2 cellular contexts compared by ENCODE assay signal in genomic region chr22:50141891-50142363, GRCh38.
TF ChIP-seq lines count a peak whose summit lies in the region.

No MANE protein-coding gene starts in this region.

TF ChIP-seq in SK-N-SH, 30 proteins besides CTCF, POLR2A, EP300 and RAD21:
- no peak for TF ChIP-seq NRF1 (IDR thresholded peaks at IDR 0.05; ENCODE audit: low read depth, low read length)
- no peak for TF ChIP-seq CHD2 (IDR thresholded peaks at IDR 0.05; ENCODE audit: low read length, partially characterized antibody)
- no peak for TF ChIP-seq TCF12 (IDR thresholded peaks at IDR 0.05)
- TF ChIP-seq MAX (IDR thresholded peaks at IDR 0.05; ENCODE audit: low read depth) = no peak
- TF ChIP-seq YY1 (IDR thresholded peaks at IDR 0.05; ENCODE audit: low read depth) = no peak
- TF ChIP-seq PBX3 (IDR thresholded peaks at IDR 0.05) = no peak
- TF ChIP-seq GATA2 (CRISPR knock-in tag; IDR thresholded peaks at IDR 0.05) = no peak
- TF ChIP-seq RFX5 (IDR thresholded peaks at IDR 0.05; ENCODE audit: low read length) = no peak
- TF ChIP-seq POLR2AphosphoS5 (IDR thresholded peaks at IDR 0.05; ENCODE audit: low read depth, low read length) = no peak
- no peak for TF ChIP-seq FOSL2 (IDR thresholded peaks at IDR 0.05; ENCODE audit: borderline replicate concordance, low read depth)

TF ChIP-seq in SK-N-SH treated with all-trans-retinoic acid at 6 μM for 48 hours, 23 proteins besides CTCF, POLR2A, EP300 and RAD21:
- TF ChIP-seq CSDC2 (CRISPR knock-in tag; IDR thresholded peaks at IDR 0.05) (no peak), RARB (CRISPR knock-in tag; IDR thresholded peaks at IDR 0.05) (no peak), TSHZ2 (CRISPR knock-in tag; IDR thresholded peaks at IDR 0.05) (no peak), ESRRG (CRISPR knock-in tag; IDR thresholded peaks at IDR 0.05) (no peak), PPARA (CRISPR knock-in tag; IDR thresholded peaks at IDR 0.05; ENCODE audit: borderline replicate concordance) (no peak), ZNF8 (CRISPR knock-in tag; IDR thresholded peaks at IDR 0.05) (no peak), SNAI2 (CRISPR knock-in tag; IDR thresholded peaks at IDR 0.05) (no peak)
TF ChIP-seq in SK-N-SH treated with all-trans-retinoic acid at 6 μM for 48 hours: peak in this region for 0.
